8 cellular contexts compared by ENCODE assay signal in the genomic region with DNA sequence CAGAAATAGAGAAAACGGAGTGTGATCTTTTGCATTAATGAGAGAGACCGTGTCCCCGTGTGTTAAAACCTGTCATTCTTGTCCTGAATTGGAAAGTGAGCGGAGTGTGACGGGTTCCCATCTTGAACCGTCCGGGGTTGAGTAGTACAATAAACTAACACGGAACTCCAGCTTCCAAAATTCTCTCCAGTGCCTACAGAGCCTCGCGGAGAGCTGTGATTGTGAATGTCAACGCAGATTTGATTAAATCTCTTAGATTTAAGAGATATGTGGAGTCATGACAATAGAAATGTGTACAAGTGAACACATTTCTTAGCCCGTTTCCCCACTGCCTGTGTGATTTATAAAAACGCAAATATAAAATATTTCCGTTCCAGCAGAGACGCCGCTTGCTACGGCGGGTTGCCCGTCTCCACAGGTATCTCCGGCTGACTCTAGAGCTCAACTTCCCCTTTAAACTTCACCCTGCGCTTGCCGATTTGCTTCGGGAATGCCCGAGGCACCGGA. TPM values are rescaled to one million over a fixed set of nuclear protein-coding genes. Genes with fewer than 3 reads are reported as not detected.
DNase-seq lines count a peak whose midpoint lies in the region; ATAC-seq and TF ChIP-seq lines count a peak whose summit lies in the region.

No MANE protein-coding gene starts in this region.

- H3K4me1 Mint-ChIP-seq in chondrocyte (ENCODE audit: low read depth): peaks cover 27% of the 10 kb centered on the region

- peak overlapping the region; percentile 100 for H3K27ac Mint-ChIP-seq in chondrocyte (ENCODE audit: unreplicated experiment)

- ATAC-seq in GM21576 (IDR thresholded peaks at IDR 0.05; ENCODE audit: unreplicated experiment) (peak; percentile 32), left colon (peak; percentile 69)

- H3K9me2 ChIP-seq in SK-N-SH: no peaks in the 10 kb centered on the region

- peak overlapping the region; percentile 98 for H2AFZ ChIP-seq in SK-N-SH (ENCODE audit: low read depth)

- TF ChIP-seq CTCF in GM06990 (IDR thresholded peaks at IDR 0.05; ENCODE audit: insufficient read depth, low read length, poor library complexity, severe bottlenecking) (no peak), SK-N-SH (IDR thresholded peaks at IDR 0.05) (no peak), chondrocyte (IDR thresholded peaks at IDR 0.05) (no peak)

- H3K27me3 ChIP-seq in GM06990 (replicated peaks; ENCODE audit: control insufficient read depth, insufficient read depth, low read length): no peaks in the 10 kb centered on the region
- no peaks in the 10 kb centered on the region for H3K27me3 ChIP-seq in SK-N-SH (ENCODE audit: insufficient read depth)

- H3K36me3 ChIP-seq in GM06990 (ENCODE audit: control insufficient read depth, insufficient read depth, low read length) (no peaks in the 10 kb centered on the region), SK-N-SH (replicated peaks in 1 of 2; ENCODE audit: control insufficient read depth in 1 of 2, insufficient read depth in 2 of 2, low read length in 1 of 2) (peaks cover 16 to 27% of the 10 kb centered on the region in 2 experiments)

- CTCF ChIA-PET in SK-N-SH (lab: Yijun Ruan, JAX): interaction anchor here (0.9 to 2.7 kb wide), 5 partner anchors 9 to 400 kb away, joined by 3 to 12 read pairs (median 4); a partner anchor contains a TSS

- 2% methylated on average over 21 of the region's 25 CpGs for WGBS in SK-N-SH (ENCODE audit: low lambda C conversion rate)

- H3K9me3 Mint-ChIP-seq in chondrocyte (ENCODE audit: low read depth): no peaks in the 10 kb centered on the region

- H3K4me2 ChIP-seq in SK-N-SH: peak overlapping the region; percentile 79

- TF ChIP-seq EP300 in SK-N-SH (IDR thresholded peaks at IDR 0.05; ENCODE audit: borderline replicate concordance in 1 of 2, low read depth in 1 of 2, low read length in 1 of 2): no peak

- peaks cover 15% of the 10 kb centered on the region for H3K36me3 Mint-ChIP-seq in chondrocyte (ENCODE audit: low read depth)

- H3K79me2 ChIP-seq in SK-N-SH (ENCODE audit: insufficient read depth): peaks cover 45% of the 10 kb centered on the region

- H3K27me3 Mint-ChIP-seq in chondrocyte (ENCODE audit: low read depth): no peaks in the 10 kb centered on the region

- intact Hi-C loops in left colon (cut with DNase I, micrococcal nuclease): loop anchor here in 1 of 2 donors (5.0 kb wide), 1 partner anchor 256 kb away; a partner anchor contains a TSS

- H3K27ac ChIP-seq in SK-N-SH (ENCODE audit: low read depth in 2 of 2, low read length in 1 of 2): peak overlapping the region; percentile 81 to 89

- H3K9ac ChIP-seq in SK-N-SH: peak overlapping the region; percentile 98

- POLR2A ChIA-PET in SK-N-SH (lab: Yijun Ruan, JAX): interaction anchor here (0.6 to 1.4 kb wide), 7 partner anchors 22 to 256 kb away, joined by 3 to 5 read pairs (median 3); a partner anchor contains a TSS

- H3K4me1 ChIP-seq in SK-N-SH (ENCODE audit: control insufficient read depth in 1 of 2, insufficient read depth in 2 of 2, low read depth in 1 of 2, low read length in 1 of 2): peaks cover 0 to 4% of the 10 kb centered on the region in 2 experiments; a peak in 2 of 4 replicates

- peak; percentile 9 for DNase-seq in GM06990 (ENCODE audit: extremely low read depth, insufficient read length)
- DNase-seq in HuH-7.5 (ENCODE audit: low spot score): peak; percentile 23
- peak; percentile 45 for DNase-seq in SK-N-SH
- no peak for DNase-seq in chondrocyte (ENCODE audit: low spot score)
- peak; percentile 42 to 53 for DNase-seq in left colon
- DNase-seq in stimulated activated CD8-positive, alpha-beta memory T cell treated with anti-CD3 and anti-CD28 coated beads, Interleukin-15, amount 100 ng/mL, for 24 hours (ENCODE audit: low read depth): peak; percentile 2
- no peak for DNase-seq in amniotic stem cell (lab: John Stamatoyannopoulos, UW)

- peaks cover 9% of the 10 kb centered on the region for H4K20me1 ChIP-seq in SK-N-SH (ENCODE audit: insufficient read depth)

- H3K9me3 ChIP-seq in SK-N-SH: no peaks in the 10 kb centered on the region

- H3F3A ChIP-seq in SK-N-SH (replicated peaks; ENCODE audit: insufficient read depth): peaks cover 4% of the 10 kb centered on the region

- peak overlapping the region; percentile 100 for H3K4me3 Mint-ChIP-seq in chondrocyte (ENCODE audit: unreplicated experiment)

- H3K4me3 ChIP-seq in GM06990 (replicated peaks; ENCODE audit: low read depth, low read length) (peak overlapping the region; percentile 73), SK-N-SH (ENCODE audit: low read depth in 2 of 2, low read length in 1 of 2) (peak overlapping the region; percentile 78 to 95)

- 0 out of 2 replicates have a peak, but pooled peaks have one; percentile 26 for TF ChIP-seq RAD21 in SK-N-SH (IDR thresholded peaks at IDR 0.05; ENCODE audit: low read length)

TF ChIP-seq in SK-N-SH, 30 proteins besides CTCF, POLR2A, EP300 and RAD21:
- TF ChIP-seq SIN3A (IDR thresholded peaks at IDR 0.05; ENCODE audit: borderline replicate concordance, low read depth, low read length): no peak

RNA-seq across cellular contexts. Expression of a gene that starts 0.5 kb away (rescaled TPM):
- 35.8 and 44.7 TPM in 2 replicates for polyA plus RNA-seq in SK-N-SH (2012; rRNA removed)
- polyA plus RNA-seq in SK-N-SH (2012; cell fraction: cytosol; rRNA removed): 63.9 and 89.3 TPM in 2 replicates
- 12.4 and 21.4 TPM in 2 replicates for polyA plus RNA-seq in SK-N-SH (2012; cell fraction: nucleus; rRNA removed)
- total RNA-seq in chondrocyte (63.3 to 75.5 TPM (median 73.0 TPM) in 3 replicates), left colon (10 to 100 TPM; 36.1 to 45.6 TPM)

Comparison
In these comparisons a context has a peak if more than half of its experiments do, and no peak if none do; other contexts are left out.
1. DNase-seq: peak in GM06990 (single experiment), HuH-7.5 (single experiment), SK-N-SH (single experiment), left colon (2 of 2) and stimulated activated CD8-positive, alpha-beta memory T cell treated with anti-CD3 and anti-CD28 coated beads, Interleukin-15, amount 100 ng/mL, for 24 hours (single experiment); none in chondrocyte (single experiment) and amniotic stem cell (single experiment).